In genomic region chr7:33143996-33144718, GRCh38 we compare ENCODE assay signal across 14 cellular contexts. TPM values are rescaled to one million over a fixed set of nuclear protein-coding genes. Genes with fewer than 3 reads are reported as not detected.
A peak's percentile ranks its signal among the peaks of the same experiment; 100 is the strongest.
DNase-seq lines count a peak whose midpoint lies in the region; ATAC-seq and TF ChIP-seq lines count a peak whose summit lies in the region.
"Had no signal": no experiment of that assay in that cellular context is flagged by ENCODE, and none has a peak within 500 bp of the region (broad histone marks: within the 10 kb centered on the region; RNA-seq: fewer than 3 reads in every experiment).

No MANE protein-coding gene starts in this region.

- 67 to 89% methylated on average over 4 of the region's 4 CpGs for WGBS in esophagus squamous epithelium, 2 donors

- ATAC-seq in GM21515 (IDR thresholded peaks at IDR 0.05; ENCODE audit: unreplicated experiment) (peak; percentile 73), HG02571 (IDR thresholded peaks at IDR 0.05; ENCODE audit: unreplicated experiment) (no peak)

- H3K9me3 Mint-ChIP-seq in activated naive CD4-positive, alpha-beta T cell treated with anti-CD3 and anti-CD28 coated beads, Interleukin-2, amount 10 ng/mL, durations not matched to agents 7 days and 5 days: peaks cover 5% of the 10 kb centered on the region
- H3K9me3 Mint-ChIP-seq in activated CD4-positive, alpha-beta memory T cell treated with anti-CD3 and anti-CD28 coated beads for 36 hours: peaks cover 5% of the 10 kb centered on the region

- no peak for TF ChIP-seq POLR2A in esophagus squamous epithelium (IDR thresholded peaks at IDR 0.05)

- H3K4me3 ChIP-seq in esophagus squamous epithelium: no peak overlapping the region
- H3K4me3 ChIP-seq: breast epithelium, SJSA1 had no signal

- CTCF ChIA-PET in activated naive CD4-positive, alpha-beta T cell treated with anti-CD3 and anti-CD28 coated beads, Interleukin-2, amount 10 ng/mL, durations not matched to agents 7 days and 5 days (lab: Charles Lee): no interaction called here
- CTCF ChIA-PET in activated CD4-positive, alpha-beta memory T cell treated with anti-CD3 and anti-CD28 coated beads for 36 hours (lab: Charles Lee): no interaction called here

- H3K36me3 Mint-ChIP-seq in activated naive CD4-positive, alpha-beta T cell treated with anti-CD3 and anti-CD28 coated beads, Interleukin-2, amount 10 ng/mL, durations not matched to agents 7 days and 5 days: no peaks in the 10 kb centered on the region
- H3K36me3 Mint-ChIP-seq in activated CD4-positive, alpha-beta memory T cell treated with anti-CD3 and anti-CD28 coated beads for 36 hours: peaks cover 7% of the 10 kb centered on the region

- DNase-seq in COLO829 (ENCODE audit: low spot score) (peak; percentile 78), RPMI7951 (ENCODE audit: low read depth) (peak; percentile 51), inferior parietal cortex (ENCODE audit: extremely low spot score) (peak; percentile 24), esophagus squamous epithelium (lab: John Stamatoyannopoulos, UW) (no peak)
- DNase-seq in activated naive CD4-positive, alpha-beta T cell treated with anti-CD3 and anti-CD28 coated beads, Interleukin-2, amount 10 ng/mL, durations not matched to agents 7 days and 5 days: no peak
- no peak for DNase-seq in activated CD4-positive, alpha-beta memory T cell treated with anti-CD3 and anti-CD28 coated beads for 36 hours
- DNase-seq: activated CD4-positive, alpha-beta T cell treated with anti-CD3 and anti-CD28 coated beads, Interleukin-2, amount 50 U/mL, for 48 hours; stimulated activated CD4-positive, alpha-beta T cell treated with anti-CD3 and anti-CD28 coated beads, Interleukin-15, amount 100 ng/mL, for 24 hours had no signal

- peaks cover 5% of the 10 kb centered on the region for H3K4me1 Mint-ChIP-seq in activated naive CD4-positive, alpha-beta T cell treated with anti-CD3 and anti-CD28 coated beads, Interleukin-2, amount 10 ng/mL, durations not matched to agents 7 days and 5 days
- peaks cover 5% of the 10 kb centered on the region for H3K4me1 Mint-ChIP-seq in activated CD4-positive, alpha-beta memory T cell treated with anti-CD3 and anti-CD28 coated beads for 36 hours (ENCODE audit: low read depth)

- H3K27me3 Mint-ChIP-seq in activated naive CD4-positive, alpha-beta T cell treated with anti-CD3 and anti-CD28 coated beads, Interleukin-2, amount 10 ng/mL, durations not matched to agents 7 days and 5 days: no peaks in the 10 kb centered on the region
- H3K27me3 Mint-ChIP-seq in activated CD4-positive, alpha-beta memory T cell treated with anti-CD3 and anti-CD28 coated beads for 36 hours: no peaks in the 10 kb centered on the region
- H3K27me3 Mint-ChIP-seq: progenitor cell of endocrine pancreas had no signal

- no peaks in the 10 kb centered on the region for H3K4me1 ChIP-seq in esophagus squamous epithelium
- H3K4me1 ChIP-seq: breast epithelium, SJSA1 had no signal

- H3K27ac ChIP-seq in esophagus squamous epithelium: no peak overlapping the region
- H3K27ac ChIP-seq: breast epithelium, SJSA1 had no signal

- H3K27me3 ChIP-seq in esophagus squamous epithelium: no peaks in the 10 kb centered on the region
- H3K27me3 ChIP-seq: breast epithelium, SJSA1 had no signal

- no peak overlapping the region for H3K4me3 Mint-ChIP-seq in activated naive CD4-positive, alpha-beta T cell treated with anti-CD3 and anti-CD28 coated beads, Interleukin-2, amount 10 ng/mL, durations not matched to agents 7 days and 5 days
- H3K4me3 Mint-ChIP-seq in activated CD4-positive, alpha-beta memory T cell treated with anti-CD3 and anti-CD28 coated beads for 36 hours: no peak overlapping the region

- no peaks in the 10 kb centered on the region for H3K36me3 ChIP-seq in esophagus squamous epithelium
- H3K36me3 ChIP-seq: breast epithelium, SJSA1 had no signal

- no peak overlapping the region for H3K27ac Mint-ChIP-seq in activated naive CD4-positive, alpha-beta T cell treated with anti-CD3 and anti-CD28 coated beads, Interleukin-2, amount 10 ng/mL, durations not matched to agents 7 days and 5 days
- no peak overlapping the region for H3K27ac Mint-ChIP-seq in activated CD4-positive, alpha-beta memory T cell treated with anti-CD3 and anti-CD28 coated beads for 36 hours
- H3K27ac Mint-ChIP-seq: activated T-helper 2 cell treated with anti-CD3 and anti-CD28 coated beads, Interferon-gamma antibody, Interleukin-2, Interleukin-4, amounts not matched to agents 10 μg/mL and 5 μg/mL and 100 μg/mL, durations not matched to agents 14 hours and 24 hours and 36 hours; progenitor cell of endocrine pancreas had no signal

- POLR2A ChIA-PET in activated CD4-positive, alpha-beta memory T cell treated with anti-CD3 and anti-CD28 coated beads for 36 hours (lab: Charles Lee): no interaction called here

- no peak for TF ChIP-seq CTCF in esophagus squamous epithelium (IDR thresholded peaks at IDR 0.05)

- peaks cover 0 to 5% (median 0%) of the 10 kb centered on the region in 3 donors for H3K9me3 ChIP-seq in esophagus squamous epithelium
- H3K9me3 ChIP-seq: breast epithelium, SJSA1 had no signal

- intact Hi-C loops in esophagus squamous epithelium (cut with DNase I): no loop called here
- intact Hi-C loops in activated CD4-positive, alpha-beta memory T cell treated with anti-CD3 and anti-CD28 coated beads for 36 hours (cut with micrococcal nuclease): no loop called here

RNA-seq across cellular contexts. Expression of gene BBS9, which starts 14.8 kb away (rescaled TPM):
- 15.9 and 16.1 TPM in 2 replicates for total RNA-seq in RPMI7951 (2014; rRNA removed; shearing (Covaris generic))
- total RNA-seq in esophagus squamous epithelium: 10 to 100 TPM in 1 of 4 donors, 1 to 10 TPM in 3; 4.8 to 16.8 (median 7.6) TPM
- total RNA-seq in activated CD4-positive, alpha-beta memory T cell treated with anti-CD3 and anti-CD28 coated beads for 36 hours: 1 to 10 TPM; 9.2 to 9.5 TPM

RNA-seq across cellular contexts. Expression of gene RP9, which starts 35.0 kb away (rescaled TPM):
- total RNA-seq in RPMI7951 (2014; rRNA removed; shearing (Covaris generic)): 20.7 and 23.9 TPM in 2 replicates
- 1 to 10 TPM; 1.5 to 5.9 (median 4.4) TPM for total RNA-seq in esophagus squamous epithelium
- total RNA-seq in activated CD4-positive, alpha-beta memory T cell treated with anti-CD3 and anti-CD28 coated beads for 36 hours: 10 to 100 TPM; 11.6 to 14.0 TPM

Comparison
In these comparisons a context has a peak if more than half of its experiments do, and no peak if none do; other contexts are left out.
1. DNase-seq: peak in COLO829 (single experiment), RPMI7951 (single experiment) and inferior parietal cortex (single experiment); none in esophagus squamous epithelium (single experiment), activated naive CD4-positive, alpha-beta T cell treated with anti-CD3 and anti-CD28 coated beads, Interleukin-2, amount 10 ng/mL, durations not matched to agents 7 days and 5 days (single experiment) and activated CD4-positive, alpha-beta memory T cell treated with anti-CD3 and anti-CD28 coated beads for 36 hours (single experiment).